22 cellular contexts compared by ENCODE assay signal in genomic region chr1:161728376-161729226, GRCh38. TPM values are rescaled to one million over a fixed set of nuclear protein-coding genes. Genes with fewer than 3 reads are reported as not detected.
A peak's percentile ranks its signal among the peaks of the same experiment; 100 is the strongest.
DNase-seq lines count a peak whose midpoint lies in the region; ATAC-seq, FAIRE-seq and TF ChIP-seq lines count a peak whose summit lies in the region.
"Had no signal": no experiment of that assay in that cellular context is flagged by ENCODE, and none has a peak within 500 bp of the region (broad histone marks: within the 10 kb centered on the region; RNA-seq: fewer than 3 reads in every experiment).

No MANE protein-coding gene starts in this region.

- TF ChIP-seq POLR2A in HepG2 (IDR thresholded peaks at IDR 0.05; ENCODE audit: insufficient read depth in 1 of 2, low read depth in 2 of 2, low read length in 2 of 2) (no peak), right lobe of liver (IDR thresholded peaks at IDR 0.05) (no peak)

- H3K9me2 ChIP-seq in PC-9 (ENCODE audit: insufficient read depth) = no peaks in the 10 kb centered on the region

- H3K27ac ChIP-seq in HepG2 (ENCODE audit: extremely low read length, insufficient read depth, low read length) = no peak overlapping the region
- H3K27ac ChIP-seq in right lobe of liver = no peak overlapping the region
- H3K27ac ChIP-seq in PC-9 = no peak overlapping the region; the same call in 1 of the 2 replicates
- H3K27ac ChIP-seq: WERI-Rb-1 had no signal

- no peaks in the 10 kb centered on the region for H3K79me2 ChIP-seq in HepG2 (ENCODE audit: insufficient read depth, low read length)
- peaks cover 18% of the 10 kb centered on the region for H3K79me2 ChIP-seq in PC-9 (ENCODE audit: low read depth)
- H3K79me2 ChIP-seq: parathyroid adenoma had no signal

- no peak for FAIRE-seq in HepG2 (lab: Jason Lieb, UNC)
- FAIRE-seq: GM12892 had no signal

- no peaks in the 10 kb centered on the region for H3K36me3 Mint-ChIP-seq in glutamatergic neuron (ENCODE audit: unreplicated experiment)

- H3K9me3 ChIP-seq in HepG2 (ENCODE audit: low read length) = no peaks in the 10 kb centered on the region
- no peaks in the 10 kb centered on the region for H3K9me3 ChIP-seq in right lobe of liver
- no peaks in the 10 kb centered on the region for H3K9me3 ChIP-seq in PC-9 (ENCODE audit: insufficient read depth, low read depth)
- H3K9me3 ChIP-seq: esophagus squamous epithelium, HAP-1, stomach, uterus had no signal

- H3K9ac ChIP-seq in HepG2 (ENCODE audit: insufficient read depth, low read depth, low read length) = no peak overlapping the region
- H3K9ac ChIP-seq: parathyroid adenoma had no signal

- H3K4me3 Mint-ChIP-seq in glutamatergic neuron (ENCODE audit: unreplicated experiment) = peak overlapping the region; percentile 92

- DNase-seq in HepG2 (ENCODE audit: low spot score) = no peak
- no peak for DNase-seq in right lobe of liver
- DNase-seq in PC-9 = no peak
- no peak for DNase-seq in glutamatergic neuron
- no peak for DNase-seq in foreskin melanocyte
- DNase-seq in NCI-H524 (lab: John Stamatoyannopoulos, UW) = no peak
- DNase-seq in NOMO-1 treated with dmso at 0.1 percent for 144 hours (lab: John Stamatoyannopoulos, UW; ENCODE audit: unreplicated experiment) = no peak
- DNase-seq: activated gamma-delta T cell treated with Interleukin-2 at 50 U/mL for 16 hours, dermis blood vessel endothelial cell, esophagus squamous epithelium, NCI-H187, NCI-H524 treated with DMSO at 0.1 percent for 48 hours, stomach, SW 1271, uterus, WERI-Rb-1 had no signal

- intact Hi-C loops in HepG2 (cut with micrococcal nuclease; ENCODE audit: unreplicated experiment) = no loop called here
- intact Hi-C loops in right lobe of liver (cut with DNase I) = no loop called here
- intact Hi-C loops in PC-9 (cut with micrococcal nuclease; ENCODE audit: unreplicated experiment) = no loop called here

- no peaks in the 10 kb centered on the region for H3K36me3 ChIP-seq in HepG2 (replicated peaks in 1 of 2; ENCODE audit: control insufficient read depth in 1 of 2, insufficient read depth in 2 of 2, low read length in 2 of 2)
- H3K36me3 ChIP-seq in right lobe of liver = no peaks in the 10 kb centered on the region
- no peaks in the 10 kb centered on the region for H3K36me3 ChIP-seq in PC-9 (ENCODE audit: low read depth)
- H3K36me3 ChIP-seq: brain microvascular endothelial cell, esophagus squamous epithelium, HAP-1, stomach, uterus, WERI-Rb-1 had no signal

- H2AFZ ChIP-seq in HepG2 (ENCODE audit: low read length) = no peak overlapping the region
- no peak overlapping the region for H2AFZ ChIP-seq in PC-9

- no peak overlapping the region for H3K27ac Mint-ChIP-seq in glutamatergic neuron (ENCODE audit: unreplicated experiment)

- CTCF ChIA-PET in HepG2 (lab: Yijun Ruan, JAX; ENCODE audit: low intra/inter-chr PET ratio, low total read pairs) (no interaction called here), PC-9 (lab: Charles Lee) (no interaction called here)

- H3K27me3 Mint-ChIP-seq in glutamatergic neuron (ENCODE audit: unreplicated experiment) = peaks cover 9% of the 10 kb centered on the region

- H3K4me1 ChIP-seq in HepG2 (ENCODE audit: insufficient read depth, low read length) = peaks cover 19% of the 10 kb centered on the region
- peaks cover 0 to 13% (median 0%) of the 10 kb centered on the region in 4 donors for H3K4me1 ChIP-seq in right lobe of liver
- H3K4me1 ChIP-seq in PC-9 (replicated peaks; ENCODE audit: insufficient read depth) = peaks cover 64% of the 10 kb centered on the region
- H3K4me1 ChIP-seq: parathyroid adenoma, uterus had no signal

- H3K4me2 ChIP-seq in HepG2 (ENCODE audit: low read depth, low read length) (peak overlapping the region; percentile 69; the same call in 1 of the 2 replicates), PC-9 (peak overlapping the region; percentile 48)

- H3F3A ChIP-seq in PC-9 (ENCODE audit: insufficient read depth, low read depth) = peaks cover 38% of the 10 kb centered on the region

- 20% methylated on average over 7 of the region's 7 CpGs for WGBS in HepG2 (ENCODE audit: low lambda C conversion rate)
- WGBS in right lobe of liver (ENCODE audit: insufficient coverage, low coverage, low lambda C conversion rate, missing lambda C conversion rate) = 60% methylated on average over 4 of the region's 7 CpGs

- H3K4me1 Mint-ChIP-seq in glutamatergic neuron (ENCODE audit: low read depth, unreplicated experiment) = peaks cover 5% of the 10 kb centered on the region

- TF ChIP-seq EP300 in HepG2 (IDR thresholded peaks at IDR 0.05; ENCODE audit: low read depth in 2 of 2, low read length in 2 of 2) (no peak), HepG2 (CRISPR knock-in tag; IDR thresholded peaks at IDR 0.05; ENCODE audit: borderline replicate concordance) (no peak)

- in situ Hi-C loops in HepG2 (cut with HindIII; ENCODE audit: extremely low pct_ligation_motif_present, low pct_unique_long_range_greater_than_20kb) = no loop called here

- peaks cover 5% of the 10 kb centered on the region for H3K9me3 Mint-ChIP-seq in glutamatergic neuron (ENCODE audit: unreplicated experiment)

- H4K20me1 ChIP-seq in HepG2 (ENCODE audit: insufficient read depth, low read length) (no peaks in the 10 kb centered on the region), PC-9 (ENCODE audit: insufficient read depth) (no peaks in the 10 kb centered on the region)

- H3K4me3 ChIP-seq in HepG2 (replicated peaks in 1 of 3; ENCODE audit: insufficient read depth in 1 of 3, low read depth in 2 of 3, low read length in 3 of 3) (no peak overlapping the region), right lobe of liver (no peak overlapping the region), PC-9 (no peak overlapping the region)

- BruUV-seq in HepG2 (replicated peaks; lab: Mats Ljungman, UMichigan) (no TSS peak), PC-9 (replicated peaks; lab: Mats Ljungman, UMichigan) (no TSS peak)

- POLR2A ChIA-PET in HepG2 (lab: Yijun Ruan, JAX) = no interaction called here
- POLR2A ChIA-PET in PC-9 (lab: Charles Lee; ENCODE audit: unreplicated experiment) = no interaction called here

- no peak for ATAC-seq in HepG2
- no peak for ATAC-seq in right lobe of liver
- no peak for ATAC-seq in HG03095 (IDR thresholded peaks at IDR 0.05; ENCODE audit: unreplicated experiment)
- ATAC-seq: Panc1 had no signal

- TF ChIP-seq CTCF in HepG2 (CRISPR knock-in tag; IDR thresholded peaks at IDR 0.05) = no peak
- TF ChIP-seq CTCF in right lobe of liver (IDR thresholded peaks at IDR 0.05) = no peak
- no peak for TF ChIP-seq CTCF in PC-9 (conservative IDR thresholded peaks at IDR 0.05)
- no peak for TF ChIP-seq CTCF in glutamatergic neuron (IDR thresholded peaks at IDR 0.05; ENCODE audit: partially characterized antibody, unreplicated experiment)

- peaks cover 0 to 49% of the 10 kb centered on the region in 2 experiments; a peak in 3 of 5 replicates for H3K27me3 ChIP-seq in HepG2 (ENCODE audit: control insufficient read depth in 1 of 2, insufficient read depth in 2 of 2, low read length in 2 of 2)
- no peaks in the 10 kb centered on the region for H3K27me3 ChIP-seq in right lobe of liver
- H3K27me3 ChIP-seq in PC-9 (ENCODE audit: insufficient read depth, low read depth) = no peaks in the 10 kb centered on the region
- H3K27me3 ChIP-seq: brain microvascular endothelial cell, uterus had no signal

- TF ChIP-seq RAD21 in HepG2 (CRISPR knock-in tag; IDR thresholded peaks at IDR 0.05) = no peak

RNA-seq across cellular contexts. Expression of gene FCRLB, which starts 7.3 kb away (rescaled TPM):
- total RNA-seq in HepG2 (2016; rRNA removed; fragmentation: Illumina TruSeq; extraction: Trizol) (0.11 TPM in 1 of 2 replicates, not detected in the other), right lobe of liver (under 1 TPM; 0.14 to 0.99 (median 0.37) TPM), PC-9 (2021) (1.0 and 1.5 TPM in 2 replicates), glutamatergic neuron (ENCODE audit: unreplicated experiment) (0.34 TPM)
- total RNA-seq in HepG2 (2016; cell fraction: cytosol; rRNA removed; fragmentation: Illumina TruSeq; extraction: Trizol; ENCODE audit: low read depth) = not detected in 2 replicates
- 0.13 and 0.18 TPM in 2 replicates for total RNA-seq in HepG2 (2016; cell fraction: insoluble cytoplasmic fraction; rRNA removed; fragmentation: Illumina TruSeq; extraction: Trizol)
- 0.12 and 0.14 TPM in 2 replicates for total RNA-seq in HepG2 (2016; cell fraction: membrane; rRNA removed; fragmentation: Illumina TruSeq; extraction: Trizol)
- 0.19 TPM in 1 of 2 replicates, not detected in the other for total RNA-seq in HepG2 (2016; cell fraction: nucleus; rRNA removed; fragmentation: Illumina TruSeq; extraction: Trizol)
- 0.03 and 0.08 TPM in 2 replicates for polyA plus RNA-seq in HepG2 (2011; rRNA removed)
- polyA plus RNA-seq in HepG2 (2011; cell fraction: cytosol; rRNA removed) = 0.08 TPM in 1 of 2 replicates, not detected in the other
- 0.10 TPM in 1 of 2 replicates, not detected in the other for polyA plus RNA-seq in HepG2 (2011; cell fraction: nucleus; rRNA removed)
- 0.07 TPM in 1 of 2 replicates, not detected in the other for polyA plus RNA-seq in HepG2 (2012)
- 0.06 and 0.07 TPM in 2 replicates for polyA plus RNA-seq in HepG2 (2016; cell fraction: cytosol; fragmentation: Illumina TruSeq; extraction: Trizol; ENCODE audit: low read depth)
- polyA plus RNA-seq in HepG2 (2016; cell fraction: insoluble cytoplasmic fraction; fragmentation: Illumina TruSeq; extraction: Trizol; ENCODE audit: low read depth) = 0.11 and 0.14 TPM in 2 replicates
- 0.19 TPM in 1 of 2 replicates, not detected in the other for polyA plus RNA-seq in HepG2 (2016; cell fraction: membrane; fragmentation: Illumina TruSeq; extraction: Trizol; ENCODE audit: low read depth)
- polyA plus RNA-seq in HepG2 (2016; cell fraction: nucleus; fragmentation: Illumina TruSeq; extraction: Trizol; ENCODE audit: insufficient read depth, low read depth) = 0.23 TPM in 1 of 2 replicates, not detected in the other
- 0.14 TPM in 1 of 2 replicates, not detected in the other for polyA minus RNA-seq in HepG2 (2011; rRNA and poly(A)+ RNA removed; ENCODE audit: low replicate concordance)
- polyA minus RNA-seq in HepG2 (2011; cell fraction: cytosol; rRNA and poly(A)+ RNA removed) = not detected in 2 replicates
- 0.26 TPM in 1 of 2 replicates, not detected in the other for polyA minus RNA-seq in HepG2 (2011; cell fraction: nucleus; rRNA and poly(A)+ RNA removed)

RNA-seq across cellular contexts. Expression of gene DUSP12, which starts 21.0 kb away (rescaled TPM):
- total RNA-seq in HepG2 (2016; rRNA removed; fragmentation: Illumina TruSeq; extraction: Trizol) (36.7 and 38.9 TPM in 2 replicates), right lobe of liver (1 to 10 TPM; 4.0 to 7.1 (median 4.7) TPM), PC-9 (2021) (21.0 and 23.6 TPM in 2 replicates), glutamatergic neuron (ENCODE audit: unreplicated experiment) (48.4 TPM)
- 14.3 and 14.5 TPM in 2 replicates for total RNA-seq in HepG2 (2016; cell fraction: cytosol; rRNA removed; fragmentation: Illumina TruSeq; extraction: Trizol; ENCODE audit: low read depth)
- total RNA-seq in HepG2 (2016; cell fraction: insoluble cytoplasmic fraction; rRNA removed; fragmentation: Illumina TruSeq; extraction: Trizol) = 35.6 and 46.0 TPM in 2 replicates
- 26.7 and 28.3 TPM in 2 replicates for total RNA-seq in HepG2 (2016; cell fraction: membrane; rRNA removed; fragmentation: Illumina TruSeq; extraction: Trizol)
- 21.1 and 25.5 TPM in 2 replicates for total RNA-seq in HepG2 (2016; cell fraction: nucleus; rRNA removed; fragmentation: Illumina TruSeq; extraction: Trizol)
- polyA plus RNA-seq in HepG2 (2011; rRNA removed) = 33.8 and 37.1 TPM in 2 replicates
- 24.9 and 28.8 TPM in 2 replicates for polyA plus RNA-seq in HepG2 (2011; cell fraction: cytosol; rRNA removed)
- polyA plus RNA-seq in HepG2 (2011; cell fraction: nucleus; rRNA removed) = 31.1 and 32.0 TPM in 2 replicates
- 27.3 and 33.7 TPM in 2 replicates for polyA plus RNA-seq in HepG2 (2012)
- 15.2 and 18.8 TPM in 2 replicates for polyA plus RNA-seq in HepG2 (2016; cell fraction: cytosol; fragmentation: Illumina TruSeq; extraction: Trizol; ENCODE audit: low read depth)
- 43.1 and 44.3 TPM in 2 replicates for polyA plus RNA-seq in HepG2 (2016; cell fraction: insoluble cytoplasmic fraction; fragmentation: Illumina TruSeq; extraction: Trizol; ENCODE audit: low read depth)
- 25.1 and 26.7 TPM in 2 replicates for polyA plus RNA-seq in HepG2 (2016; cell fraction: membrane; fragmentation: Illumina TruSeq; extraction: Trizol; ENCODE audit: low read depth)
- 36.8 and 39.4 TPM in 2 replicates for polyA plus RNA-seq in HepG2 (2016; cell fraction: nucleus; fragmentation: Illumina TruSeq; extraction: Trizol; ENCODE audit: insufficient read depth, low read depth)
- polyA minus RNA-seq in HepG2 (2011; rRNA and poly(A)+ RNA removed; ENCODE audit: low replicate concordance) = 15.3 and 23.4 TPM in 2 replicates
- polyA minus RNA-seq in HepG2 (2011; cell fraction: cytosol; rRNA and poly(A)+ RNA removed) = 9.5 and 11.6 TPM in 2 replicates
- polyA minus RNA-seq in HepG2 (2011; cell fraction: nucleus; rRNA and poly(A)+ RNA removed) = 16.8 and 16.9 TPM in 2 replicates

RNA-seq across cellular contexts. Expression of gene FCRLA, which starts 21.6 kb away (rescaled TPM):
- total RNA-seq in HepG2 (2016; rRNA removed; fragmentation: Illumina TruSeq; extraction: Trizol) (not detected in 2 replicates), right lobe of liver (under 1 TPM in 1 of 6 experiments, not detected in 5; 0.20 TPM), PC-9 (2021) (0.20 TPM in 1 of 2 replicates, not detected in the other), glutamatergic neuron (ENCODE audit: unreplicated experiment) (0.39 TPM)
- total RNA-seq in HepG2 (2016; cell fraction: cytosol; rRNA removed; fragmentation: Illumina TruSeq; extraction: Trizol; ENCODE audit: low read depth) = not detected in 2 replicates
- total RNA-seq in HepG2 (2016; cell fraction: insoluble cytoplasmic fraction; rRNA removed; fragmentation: Illumina TruSeq; extraction: Trizol) = 0.06 TPM in 1 of 2 replicates, not detected in the other
- 0.15 TPM in 1 of 2 replicates, not detected in the other for total RNA-seq in HepG2 (2016; cell fraction: membrane; rRNA removed; fragmentation: Illumina TruSeq; extraction: Trizol)
- not detected in 2 replicates for total RNA-seq in HepG2 (2016; cell fraction: nucleus; rRNA removed; fragmentation: Illumina TruSeq; extraction: Trizol)
- not detected in 2 replicates for polyA plus RNA-seq in HepG2 (2011; rRNA removed)
- polyA plus RNA-seq in HepG2 (2011; cell fraction: cytosol; rRNA removed) = 0.04 and 0.09 TPM in 2 replicates
- polyA plus RNA-seq in HepG2 (2011; cell fraction: nucleus; rRNA removed) = not detected in 2 replicates
- not detected in 2 replicates for polyA plus RNA-seq in HepG2 (2012)
- polyA plus RNA-seq in HepG2 (2016; cell fraction: cytosol; fragmentation: Illumina TruSeq; extraction: Trizol; ENCODE audit: low read depth) = not detected in 2 replicates
- not detected in 2 replicates for polyA plus RNA-seq in HepG2 (2016; cell fraction: insoluble cytoplasmic fraction; fragmentation: Illumina TruSeq; extraction: Trizol; ENCODE audit: low read depth)
- polyA plus RNA-seq in HepG2 (2016; cell fraction: membrane; fragmentation: Illumina TruSeq; extraction: Trizol; ENCODE audit: low read depth) = not detected in 2 replicates
- not detected in 2 replicates for polyA plus RNA-seq in HepG2 (2016; cell fraction: nucleus; fragmentation: Illumina TruSeq; extraction: Trizol; ENCODE audit: insufficient read depth, low read depth)
- polyA minus RNA-seq in HepG2 (2011; rRNA and poly(A)+ RNA removed; ENCODE audit: low replicate concordance) = 0.19 TPM in 1 of 2 replicates, not detected in the other
- not detected in 2 replicates for polyA minus RNA-seq in HepG2 (2011; cell fraction: cytosol; rRNA and poly(A)+ RNA removed)
- polyA minus RNA-seq in HepG2 (2011; cell fraction: nucleus; rRNA and poly(A)+ RNA removed) = not detected in 2 replicates

RNA-seq across cellular contexts. Expression of gene ATF6, which starts 37.5 kb away (rescaled TPM):
- total RNA-seq in HepG2 (2016; rRNA removed; fragmentation: Illumina TruSeq; extraction: Trizol) (10.5 and 13.2 TPM in 2 replicates), right lobe of liver (10 to 100 TPM; 16.5 to 24.4 (median 20.4) TPM), PC-9 (2021) (14.6 and 19.5 TPM in 2 replicates), glutamatergic neuron (ENCODE audit: unreplicated experiment) (29.3 TPM)
- 1.8 TPM in 2 replicates for total RNA-seq in HepG2 (2016; cell fraction: cytosol; rRNA removed; fragmentation: Illumina TruSeq; extraction: Trizol; ENCODE audit: low read depth)
- 9.5 and 13.6 TPM in 2 replicates for total RNA-seq in HepG2 (2016; cell fraction: insoluble cytoplasmic fraction; rRNA removed; fragmentation: Illumina TruSeq; extraction: Trizol)
- total RNA-seq in HepG2 (2016; cell fraction: membrane; rRNA removed; fragmentation: Illumina TruSeq; extraction: Trizol) = 3.0 and 3.7 TPM in 2 replicates
- total RNA-seq in HepG2 (2016; cell fraction: nucleus; rRNA removed; fragmentation: Illumina TruSeq; extraction: Trizol) = 17.5 and 19.5 TPM in 2 replicates
- polyA plus RNA-seq in HepG2 (2011; rRNA removed) = 12.9 and 14.5 TPM in 2 replicates
- 7.9 and 12.5 TPM in 2 replicates for polyA plus RNA-seq in HepG2 (2011; cell fraction: cytosol; rRNA removed)
- 3.8 and 5.4 TPM in 2 replicates for polyA plus RNA-seq in HepG2 (2011; cell fraction: nucleus; rRNA removed)
- polyA plus RNA-seq in HepG2 (2012) = 12.0 and 12.6 TPM in 2 replicates
- polyA plus RNA-seq in HepG2 (2016; cell fraction: cytosol; fragmentation: Illumina TruSeq; extraction: Trizol; ENCODE audit: low read depth) = 0.79 and 0.95 TPM in 2 replicates
- 8.2 and 8.6 TPM in 2 replicates for polyA plus RNA-seq in HepG2 (2016; cell fraction: insoluble cytoplasmic fraction; fragmentation: Illumina TruSeq; extraction: Trizol; ENCODE audit: low read depth)
- 1.6 and 2.6 TPM in 2 replicates for polyA plus RNA-seq in HepG2 (2016; cell fraction: membrane; fragmentation: Illumina TruSeq; extraction: Trizol; ENCODE audit: low read depth)
- 15.9 and 18.8 TPM in 2 replicates for polyA plus RNA-seq in HepG2 (2016; cell fraction: nucleus; fragmentation: Illumina TruSeq; extraction: Trizol; ENCODE audit: insufficient read depth, low read depth)
- 16.3 and 37.0 TPM in 2 replicates for polyA minus RNA-seq in HepG2 (2011; rRNA and poly(A)+ RNA removed; ENCODE audit: low replicate concordance)
- 11.0 and 13.5 TPM in 2 replicates for polyA minus RNA-seq in HepG2 (2011; cell fraction: cytosol; rRNA and poly(A)+ RNA removed)
- 26.9 and 31.3 TPM in 2 replicates for polyA minus RNA-seq in HepG2 (2011; cell fraction: nucleus; rRNA and poly(A)+ RNA removed)
